ENCODE assay signal across 1 cellular context in genomic region chr19:45643024-45643926, GRCh38.
TF ChIP-seq lines count a peak whose summit lies in the region.

No MANE protein-coding gene starts in this region.

TF ChIP-seq in K562, 482 proteins besides CTCF, POLR2A, EP300 and RAD21 (continued from another document and continues in another):
- TF ChIP-seq NR4A1 (CRISPR knock-in tag; IDR thresholded peaks at IDR 0.05) (no peak), NR4A1 (tag; IDR thresholded peaks at IDR 0.05) (no peak), ZBTB33 (CRISPR knock-in tag; IDR thresholded peaks at IDR 0.05) (peak; percentile 22; the same call in 1 of the 2 replicates), CGGBP1 (CRISPR knock-in tag; IDR thresholded peaks at IDR 0.05) (no peak), SMARCC2 (IDR thresholded peaks at IDR 0.05; ENCODE audit: low read depth) (no peak), BRF2 (IDR thresholded peaks at IDR 0.05; ENCODE audit: borderline replicate concordance, insufficient read depth, insufficient read length) (no peak), ZNF165 (CRISPR knock-in tag; IDR thresholded peaks at IDR 0.05; ENCODE audit: borderline replicate concordance) (no peak), SREBF1 (IDR thresholded peaks at IDR 0.05; ENCODE audit: borderline replicate concordance, low read depth, low read length) (no peak), E2F8 (IDR thresholded peaks at IDR 0.05; ENCODE audit: low read depth, partially characterized antibody) (peak; percentile 17), ILF3 (IDR thresholded peaks at IDR 0.05; ENCODE audit: borderline replicate concordance) (no peak), SIRT6 (IDR thresholded peaks at IDR 0.05; ENCODE audit: low read depth, low read length) (no peak), ARID1B (IDR thresholded peaks at IDR 0.05) (no peak; the same call in 1 of the 2 replicates), CEBPZ (IDR thresholded peaks at IDR 0.05; ENCODE audit: borderline replicate concordance, low read depth, low read length) (no peak), ESRRB (CRISPR knock-in tag; IDR thresholded peaks at IDR 0.05; ENCODE audit: borderline replicate concordance) (no peak), HDAC3 (IDR thresholded peaks at IDR 0.05; ENCODE audit: borderline replicate concordance, partially characterized antibody) (no peak), SRF (CRISPR knock-in tag; IDR thresholded peaks at IDR 0.05) (0 out of 4 replicates have a peak, but pooled peaks of 1 of the 2 experiments have one; percentile 5), KAT7 (CRISPR knock-in tag; IDR thresholded peaks at IDR 0.05; ENCODE audit: borderline replicate concordance) (no peak), CREB5 (CRISPR knock-in tag; IDR thresholded peaks at IDR 0.05) (no peak), CAMTA2 (CRISPR knock-in tag; conservative IDR thresholded peaks at IDR 0.05) (no peak), BCLAF1 (IDR thresholded peaks at IDR 0.05; ENCODE audit: borderline replicate concordance in 1 of 2, control insufficient read depth in 1 of 2, low read depth in 2 of 2, low read length in 1 of 2) (no peak), CHAMP1 (IDR thresholded peaks at IDR 0.05) (no peak), ZNF655 (CRISPR knock-in tag; IDR thresholded peaks at IDR 0.05) (no peak), RB1 (IDR thresholded peaks at IDR 0.05; ENCODE audit: low read depth) (peak; percentile 61), CHD1 (IDR thresholded peaks at IDR 0.05; ENCODE audit: low read length) (no peak), EGR1 (conservative IDR thresholded peaks at IDR 0.05) (no peak), TAL1 (IDR thresholded peaks at IDR 0.05) (no peak), CC2D1A (IDR thresholded peaks at IDR 0.05) (0 out of 2 replicates have a peak, but pooled peaks have one; percentile 73), HDAC2 (IDR thresholded peaks at IDR 0.05) (0 out of 2 replicates have a peak, but pooled peaks have one; percentile 28), HNRNPL (IDR thresholded peaks at IDR 0.05; ENCODE audit: low read depth, low read length) (no peak), MCM7 (IDR thresholded peaks at IDR 0.05) (no peak), SRSF7 (optimal IDR thresholded peaks at IDR 0.05; ENCODE audit: low read depth, low read length) (no peak), TCF3 (CRISPR knock-in tag; IDR thresholded peaks at IDR 0.05) (no peak), ZNF134 (CRISPR knock-in tag; conservative IDR thresholded peaks at IDR 0.05) (no peak), PHF21A (IDR thresholded peaks at IDR 0.05; ENCODE audit: borderline replicate concordance, low read depth) (no peak), FOXJ3 (CRISPR knock-in tag; IDR thresholded peaks at IDR 0.05) (no peak), PCBP1 (IDR thresholded peaks at IDR 0.05; ENCODE audit: low read depth, low read length, poor library complexity, severe bottlenecking) (no peak), GABPB2 (CRISPR knock-in tag; conservative IDR thresholded peaks at IDR 0.05) (no peak), GATA2 (CRISPR knock-in tag; IDR thresholded peaks at IDR 0.05) (no peak), RCOR1 (IDR thresholded peaks at IDR 0.05; ENCODE audit: borderline replicate concordance in 1 of 2, low read depth in 2 of 2, low read length in 2 of 2) (peak in 1 of 2 experiments; percentile 78; a peak in 3 of 4 replicates), ZBTB11 (CRISPR knock-in tag; IDR thresholded peaks at IDR 0.05) (no peak)
